In the genomic region with DNA sequence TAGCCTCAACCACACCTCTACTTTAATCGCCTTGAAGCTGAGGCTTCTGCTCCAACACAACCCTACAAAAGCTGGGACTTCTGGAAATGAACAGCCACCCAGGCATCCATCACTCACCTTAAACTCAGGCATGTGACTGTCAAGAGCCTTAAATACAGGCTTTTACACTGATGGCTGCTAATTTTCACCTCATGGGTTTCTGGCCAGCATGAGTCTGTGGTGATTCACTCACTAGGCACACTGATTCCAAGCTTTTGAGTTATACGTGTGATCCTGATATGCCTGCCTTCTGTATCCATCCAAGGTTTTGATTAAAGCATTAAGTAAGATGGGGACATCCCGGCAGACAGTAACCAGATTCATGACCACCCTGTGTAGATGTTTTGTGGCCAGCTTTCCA, we compare ENCODE assay signal across 15 cellular contexts.
"Had no signal": no experiment of that assay in that cellular context is flagged by ENCODE, and none has a peak within 500 bp of the region (broad histone marks: within the 10 kb centered on the region; RNA-seq: fewer than 3 reads in every experiment).

No MANE protein-coding gene starts in this region.

- H3K9me3 ChIP-seq: pancreas, uterus had no signal

- H3K4me1 Mint-ChIP-seq: mesothelial cell of epicardium had no signal

- H3K36me3 ChIP-seq: uterus had no signal

- H3K27ac ChIP-seq: esophagus squamous epithelium, pancreas, upper lobe of left lung, uterus had no signal

- H3K4me3 Mint-ChIP-seq: mesothelial cell of epicardium; natural killer cell; stimulated activated naive B cell treated with anti-CD40 and anti-IgM and Interleukin-4, amounts not matched to agents 10 μg/mL and 1 μg/mL and 100 μg/mL, for 72 hours had no signal

- H3K27me3 Mint-ChIP-seq: progenitor cell of endocrine pancreas; stimulated activated naive B cell treated with anti-CD40 and anti-IgM and Interleukin-4, amounts not matched to agents 10 μg/mL and 1 μg/mL and 100 μg/mL, for 72 hours had no signal

- H3K4me3 ChIP-seq: esophagus squamous epithelium, pancreas, upper lobe of left lung, uterus had no signal

- H3K4me1 ChIP-seq: esophagus squamous epithelium, pancreas, upper lobe of left lung, uterus had no signal

- H3K27me3 ChIP-seq: esophagus squamous epithelium, pancreas, upper lobe of left lung, uterus had no signal

- ATAC-seq: natural killer cell; pancreas; right cardiac atrium; stimulated activated naive B cell treated with anti-CD40 and anti-IgM and Interleukin-4, amounts not matched to agents 10 μg/mL and 1 μg/mL and 100 μg/mL, for 72 hours had no signal

- H3K9me3 Mint-ChIP-seq: mesothelial cell of epicardium had no signal

- DNase-seq: effector memory CD4-positive, alpha-beta T cell; esophagus squamous epithelium; foreskin fibroblast; hippocampal formation; natural killer cell; occipital lobe; pancreas; right cardiac atrium; stimulated activated CD4-positive, alpha-beta T cell treated with anti-CD3 and anti-CD28 coated beads, Interleukin-4, amount 100 ng/mL, for 1 hour; stimulated activated CD8-positive, alpha-beta memory T cell treated with anti-CD3 and anti-CD28 coated beads, Interleukin-4, amount 100 ng/mL, for 48 hours; stimulated activated naive B cell treated with anti-CD40 and anti-IgM and Interleukin-4, amounts not matched to agents 10 μg/mL and 1 μg/mL and 100 μg/mL, for 72 hours; upper lobe of left lung; uterus had no signal

- H3K27ac Mint-ChIP-seq: mesothelial cell of epicardium; progenitor cell of endocrine pancreas; stimulated activated naive B cell treated with anti-CD40 and anti-IgM and Interleukin-4, amounts not matched to agents 10 μg/mL and 1 μg/mL and 100 μg/mL, for 72 hours had no signal
